ENCODE assay signal across 8 cellular contexts in genomic region chr4:143337600-143338287, GRCh38. TPM values are rescaled to one million over a fixed set of nuclear protein-coding genes. Genes with fewer than 3 reads are reported as not detected.
DNase-seq lines count a peak whose midpoint lies in the region; ATAC-seq, FAIRE-seq and TF ChIP-seq lines count a peak whose summit lies in the region.

No MANE protein-coding gene starts in this region.

- H3K36me3 ChIP-seq in mammary epithelial cell (ENCODE audit: insufficient read depth, low read length) = no peaks in the 10 kb centered on the region

- intact Hi-C loops in mammary epithelial cell (cut with micrococcal nuclease) = loop anchor here (1.0 to 5.0 kb wide), 7 partner anchors 9 to 150 kb away; no protein-coding TSS in a partner anchor

- ATAC-seq in HG02870 (IDR thresholded peaks at IDR 0.05; ENCODE audit: unreplicated experiment) = no peak

- CTCF ChIA-PET in mammary epithelial cell (lab: Charles Lee; ENCODE audit: low non-redundant PET) = interaction anchor here (0.6 to 0.7 kb wide), 2 partner anchors 46 to 352 kb away, joined by 5 to 9 read pairs; no protein-coding TSS in a partner anchor

- H3K4me3 ChIP-seq in mammary epithelial cell (replicated peaks in 1 of 3; ENCODE audit: insufficient read depth in 1 of 3, low read depth in 2 of 3, low read length in 3 of 3) (peak overlapping the region; percentile 70 to 91 (median 83)), skin epidermis (peak overlapping the region; percentile 53 to 90 (median 71))

- H3K79me2 ChIP-seq in mammary epithelial cell (ENCODE audit: insufficient read depth, low read length) = peaks cover 59% of the 10 kb centered on the region

- H3K27ac ChIP-seq in mammary epithelial cell (ENCODE audit: insufficient read depth, low read depth, low read length) (peak overlapping the region; percentile 2), skin epidermis (peak overlapping the region; percentile 5 to 97 (median 93))

- peak overlapping the region; percentile 85 for H3K9ac ChIP-seq in mammary epithelial cell (ENCODE audit: insufficient read depth, low read length)

- dilution Hi-C loops in mammary epithelial cell (cut with HindIII; ENCODE audit: low sequenced_read_pairs) = no loop called here

- BruUV-seq in mammary epithelial cell (replicated peaks; lab: Mats Ljungman, UMichigan) = no TSS peak

- DNase-seq in NCI-H1105 treated with DMSO at 0.1 percent for 48 hours (lab: John Stamatoyannopoulos, UW) = peak; percentile 8
- no peak for DNase-seq in NCI-H1105 (lab: John Stamatoyannopoulos, UW)
- DNase-seq in NCI-H69 (lab: John Stamatoyannopoulos, UW) = peak; percentile 65
- DNase-seq in mammary epithelial cell = peak; percentile 42
- DNase-seq in islet precursor cell = peak; percentile 61
- DNase-seq in D721Med (ENCODE audit: insufficient read length, low spot score) = no peak

- no peaks in the 10 kb centered on the region for H4K20me1 ChIP-seq in mammary epithelial cell (ENCODE audit: insufficient read depth, low read length)

- H3K27me3 ChIP-seq in mammary epithelial cell (ENCODE audit: insufficient read depth, low read length) = no peaks in the 10 kb centered on the region

- peak overlapping the region; percentile 90 for H3K4me2 ChIP-seq in mammary epithelial cell (ENCODE audit: insufficient read depth, low read depth, low read length)

- peak overlapping the region; percentile 100 for H2AFZ ChIP-seq in mammary epithelial cell (ENCODE audit: low read depth, low read length)

- TF ChIP-seq CTCF in mammary epithelial cell (conservative IDR thresholded peaks at IDR 0.05 in 1 of 2, IDR thresholded peaks at IDR 0.05 in 1 of 2; ENCODE audit: extremely low read depth in 1 of 2, insufficient read depth in 1 of 2, low read depth in 1 of 2, low read length in 2 of 2) (peak in 1 of 2 donors; percentile 5), D721Med (IDR thresholded peaks at IDR 0.05; ENCODE audit: insufficient read depth, missing control alignments) (no peak)

- no peak for FAIRE-seq in D721Med (lab: Jason Lieb, UNC)

- 1% methylated on average over 25 of the region's 25 CpGs for WGBS in mammary epithelial cell (ENCODE audit: low coverage, missing lambda C conversion rate)

- in situ Hi-C loops in mammary epithelial cell (cut with MboI; ENCODE audit: low sequenced_read_pairs in 2 of 2) = loop anchor here in 1 of 2 donors (25.0 kb wide), 1 partner anchor 125 kb away; no protein-coding TSS in a partner anchor

- H3K4me1 ChIP-seq in mammary epithelial cell (ENCODE audit: insufficient read depth, low read length) = peaks cover 11% of the 10 kb centered on the region

- H3K9me3 ChIP-seq in mammary epithelial cell (replicated peaks; ENCODE audit: insufficient read depth, low read length) = no peaks in the 10 kb centered on the region

RNA-seq across cellular contexts. Expression of gene GAB1, which starts 1.1 kb away (rescaled TPM):
- total RNA-seq in mammary epithelial cell = 10 to 100 TPM; 20.5 to 20.7 TPM
- 9.1 TPM for polyA plus RNA-seq in mammary epithelial cell
- 67.3 TPM for polyA minus RNA-seq in mammary epithelial cell

Comparison
In these comparisons a context has a peak if more than half of its experiments do, and no peak if none do; other contexts are left out.
1. DNase-seq: peak in NCI-H1105 treated with DMSO at 0.1 percent for 48 hours (single experiment), NCI-H69 (single experiment), mammary epithelial cell (single experiment) and islet precursor cell (single experiment); none in NCI-H1105 (single experiment) and D721Med (single experiment).